ENCODE assay signal across 8 cellular contexts in the genomic region with DNA sequence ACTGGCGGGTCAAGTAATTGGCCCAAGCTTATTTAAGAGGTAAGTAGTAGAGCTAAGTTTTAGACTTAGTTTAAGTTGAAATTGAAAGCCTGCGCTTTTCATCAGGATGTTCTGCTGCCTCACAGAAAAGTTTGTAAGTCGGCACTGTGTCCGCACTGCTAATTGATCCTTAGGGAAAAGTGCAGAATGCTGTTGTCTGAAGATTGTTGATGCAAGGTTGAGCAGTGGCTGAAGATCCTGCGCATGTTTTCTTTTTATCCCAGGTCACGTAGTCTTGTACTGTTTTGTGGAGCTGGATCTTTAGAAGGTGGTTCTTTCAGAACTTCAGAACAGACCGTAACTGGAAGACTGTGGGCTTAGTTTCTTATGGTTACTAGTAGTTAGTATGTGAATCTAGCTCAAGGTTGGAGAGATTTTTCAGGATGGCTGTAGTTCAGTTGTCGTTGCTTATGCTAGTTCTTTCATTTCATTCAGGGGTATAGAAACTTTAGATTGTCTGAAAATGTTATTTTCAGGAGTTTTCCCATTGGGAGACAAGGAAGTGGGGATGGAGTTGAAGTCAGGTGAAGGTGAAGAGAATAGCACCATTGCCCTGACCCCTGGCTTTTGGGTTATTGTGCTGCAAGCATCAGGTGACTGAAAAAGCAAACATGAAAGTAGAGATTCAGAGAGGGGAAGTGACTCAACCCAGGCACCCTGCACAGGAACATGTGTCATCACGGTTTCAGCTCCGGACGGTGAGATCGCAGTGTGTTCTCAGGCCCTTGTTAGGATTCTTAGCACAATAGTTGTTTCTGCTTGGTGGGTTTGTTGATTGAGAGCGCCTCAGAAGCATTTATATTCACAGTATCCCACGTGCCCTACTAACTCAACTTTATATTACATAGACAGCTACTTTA. TPM values are rescaled to one million over a fixed set of nuclear protein-coding genes. Genes with fewer than 3 reads are reported as not detected.
A peak's percentile ranks its signal among the peaks of the same experiment; 100 is the strongest.
DNase-seq lines count a peak whose midpoint lies in the region; ATAC-seq, FAIRE-seq and TF ChIP-seq lines count a peak whose summit lies in the region.

No MANE protein-coding gene starts in this region.

- peak; percentile 96 for ATAC-seq in GM18907 (IDR thresholded peaks at IDR 0.05; ENCODE audit: unreplicated experiment)
- ATAC-seq in HG03103 (IDR thresholded peaks at IDR 0.05; ENCODE audit: low read depth, unreplicated experiment): peak; percentile 95
- ATAC-seq in activated T-cell treated with anti-CD3 and anti-CD28 coated beads, Interleukin-2, amount 50 U/mL, for 4 hours: peak; percentile 92 to 94

- DNase-seq in AG04450 (ENCODE audit: low read depth, low spot score): peak; percentile 50
- DNase-seq in OCI-M1 (lab: John Stamatoyannopoulos, UW): peak; percentile 25
- DNase-seq in activated T-cell treated with anti-CD3 and anti-CD28 coated beads, Interleukin-2, amount 50 U/mL, for 4 hours: peak; percentile 68
- DNase-seq in frontal cortex (ENCODE audit: low spot score in 2 of 2): peak; percentile 31 to 58
- peak; percentile 91 for DNase-seq in pulmonary artery endothelial cell (ENCODE audit: low read depth, low spot score)
- DNase-seq in NCI-H187 (lab: John Stamatoyannopoulos, UW): no peak

- H3K27me3 ChIP-seq in AG04450 (ENCODE audit: control insufficient read depth, insufficient read depth, low read length): no peaks in the 10 kb centered on the region

- peak overlapping the region; percentile 12 for H3K27ac ChIP-seq in AG04450 (ENCODE audit: low read depth, low read length)

- H3K27me3 Mint-ChIP-seq in activated T-cell treated with anti-CD3 and anti-CD28 coated beads, Interleukin-2, amount 50 U/mL, for 4 hours (ENCODE audit: low read depth): no peaks in the 10 kb centered on the region

- H3K36me3 Mint-ChIP-seq in activated T-cell treated with anti-CD3 and anti-CD28 coated beads, Interleukin-2, amount 50 U/mL, for 4 hours (ENCODE audit: insufficient read depth): peaks cover 13% of the 10 kb centered on the region

- no peak for TF ChIP-seq CTCF in AG04450 (IDR thresholded peaks at IDR 0.05; ENCODE audit: low read depth, low read length)

- no peaks in the 10 kb centered on the region for H3K9me3 ChIP-seq in AG04450 (ENCODE audit: control insufficient read depth, insufficient read depth, low read length)

- H3K4me1 Mint-ChIP-seq in activated T-cell treated with anti-CD3 and anti-CD28 coated beads, Interleukin-2, amount 50 U/mL, for 4 hours (ENCODE audit: low read depth): peaks cover 82% of the 10 kb centered on the region

- peak overlapping the region; percentile 61 for H3K4me3 Mint-ChIP-seq in activated T-cell treated with anti-CD3 and anti-CD28 coated beads, Interleukin-2, amount 50 U/mL, for 4 hours

- no peak for FAIRE-seq in frontal cortex (lab: Jason Lieb, UNC)

- H3K4me3 ChIP-seq in AG04450 (ENCODE audit: low read depth, low read length): no peak overlapping the region

- H3K9me3 Mint-ChIP-seq in activated T-cell treated with anti-CD3 and anti-CD28 coated beads, Interleukin-2, amount 50 U/mL, for 4 hours: no peaks in the 10 kb centered on the region

- CTCF ChIA-PET in AG04450 (lab: Charles Lee): interaction anchor here (0.6 to 7.1 kb wide), 7 partner anchors 10 to 842 kb away, joined by 3 to 48 read pairs (median 4); no protein-coding TSS in a partner anchor

- POLR2A ChIA-PET in AG04450 (lab: Yijun Ruan, JAX): interaction anchor here (1.4 to 1.5 kb wide), 2 partner anchors 82 to 95 kb away, joined by 3 read pairs; no protein-coding TSS in a partner anchor

RNA-seq across cellular contexts. Expression of a gene that starts 32.8 kb away (rescaled TPM):
- polyA plus RNA-seq in AG04450 (2011; rRNA removed): 15.5 and 21.9 TPM in 2 replicates
- 94.0 and 97.6 TPM in 2 replicates for polyA minus RNA-seq in AG04450 (2011; rRNA and poly(A)+ RNA removed)
- 10 to 100 TPM; 67.4 to 78.8 (median 77.0) TPM for total RNA-seq in activated T-cell treated with anti-CD3 and anti-CD28 coated beads, Interleukin-2, amount 50 U/mL, for 4 hours
- 67.3 TPM for total RNA-seq in frontal cortex
- total RNA-seq in pulmonary artery endothelial cell: 57.7 and 71.8 TPM in 2 replicates

Comparison
In these comparisons a context has a peak if more than half of its experiments do, and no peak if none do; other contexts are left out.
1. DNase-seq: peak in AG04450 (single experiment), OCI-M1 (single experiment), activated T-cell treated with anti-CD3 and anti-CD28 coated beads, Interleukin-2, amount 50 U/mL, for 4 hours (single experiment), frontal cortex (2 of 2) and pulmonary artery endothelial cell (single experiment); none in NCI-H187 (0 of 2).
2. Peak in every context shown above with its lines, with median percentiles within 50 percentile points of each other: ATAC-seq.